In genomic region chr1:230978491-230979388, GRCh38 we compare ENCODE assay signal across 8 cellular contexts. TPM values are rescaled to one million over a fixed set of nuclear protein-coding genes. Genes with fewer than 3 reads are reported as not detected.
A peak's percentile ranks its signal among the peaks of the same experiment; 100 is the strongest.
DNase-seq lines count a peak whose midpoint lies in the region; ATAC-seq and TF ChIP-seq lines count a peak whose summit lies in the region.

Gene ARV1, plus strand, starts transcription at chr1:230979094. Its CDS starts 12 bp downstream, at chr1:230979106.
A gene with protein sequence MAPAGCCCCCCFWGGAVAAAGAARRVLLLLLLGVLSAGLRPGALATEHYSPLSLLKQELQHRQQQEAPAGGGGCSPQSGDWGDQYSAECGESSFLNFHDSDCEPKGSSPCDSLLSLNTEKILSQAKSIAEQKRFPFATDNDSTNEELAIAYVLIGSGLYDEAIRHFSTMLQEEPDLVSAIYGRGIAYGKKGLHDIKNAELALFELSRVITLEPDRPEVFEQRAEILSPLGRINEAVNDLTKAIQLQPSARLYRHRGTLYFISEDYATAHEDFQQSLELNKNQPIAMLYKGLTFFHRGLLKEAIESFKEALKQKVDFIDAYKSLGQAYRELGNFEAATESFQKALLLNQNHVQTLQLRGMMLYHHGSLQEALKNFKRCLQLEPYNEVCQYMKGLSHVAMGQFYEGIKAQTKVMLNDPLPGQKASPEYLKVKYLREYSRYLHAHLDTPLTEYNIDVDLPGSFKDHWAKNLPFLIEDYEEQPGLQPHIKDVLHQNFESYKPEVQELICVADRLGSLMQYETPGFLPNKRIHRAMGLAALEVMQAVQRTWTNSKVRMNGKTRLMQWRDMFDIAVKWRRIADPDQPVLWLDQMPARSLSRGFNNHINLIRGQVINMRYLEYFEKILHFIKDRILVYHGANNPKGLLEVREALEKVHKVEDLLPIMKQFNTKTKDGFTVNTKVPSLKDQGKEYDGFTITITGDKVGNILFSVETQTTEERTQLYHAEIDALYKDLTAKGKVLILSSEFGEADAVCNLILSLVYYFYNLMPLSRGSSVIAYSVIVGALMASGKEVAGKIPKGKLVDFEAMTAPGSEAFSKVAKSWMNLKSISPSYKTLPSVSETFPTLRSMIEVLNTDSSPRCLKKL (minus strand): TSS chr1:230978861. CDS start chr1:230978830, 31 bp downstream.

- H3K4me3 ChIP-seq in ascending aorta: peak within 1 kb of the TSS; percentile 90 to 97
- peak within 1 kb of the TSS; percentile 81 to 87 for H3K4me3 ChIP-seq in right atrium auricular region
- peak within 1 kb of the TSS; percentile 59 to 90 for H3K4me3 ChIP-seq in uterus

- ATAC-seq in GM18505 (IDR thresholded peaks at IDR 0.05; ENCODE audit: unreplicated experiment) (peak; percentile 94), HG02973 (IDR thresholded peaks at IDR 0.05; ENCODE audit: unreplicated experiment) (peak; percentile 93)

- peak within 1 kb of the TSS; percentile 92 for H3K4me3 Mint-ChIP-seq in T-helper 2 cell treated with Interferon-gamma antibody and Interleukin-4, amounts not matched to agents 5 μg/mL and 100 μg/mL, for 36 hours

- H3K4me1 Mint-ChIP-seq in T-helper 2 cell treated with Interferon-gamma antibody and Interleukin-4, amounts not matched to agents 5 μg/mL and 100 μg/mL, for 36 hours (ENCODE audit: low read depth): peaks cover 40% of the 10 kb centered on the region

- H3K4me1 ChIP-seq in ascending aorta (peaks cover 0 to 4% of the 10 kb centered on the region in 2 donors), right atrium auricular region (peaks cover 0 to 21% of the 10 kb centered on the region in 2 donors), uterus (peaks cover 4 to 8% of the 10 kb centered on the region in 2 donors)

- peaks cover 30% of the 10 kb centered on the region for H3K36me3 Mint-ChIP-seq in T-helper 2 cell treated with Interferon-gamma antibody and Interleukin-4, amounts not matched to agents 5 μg/mL and 100 μg/mL, for 36 hours (ENCODE audit: low read depth)

- peak; percentile 97 to 98 for DNase-seq in NCI-H1930 (lab: John Stamatoyannopoulos, UW)
- DNase-seq in T-helper 2 cell treated with Interferon-gamma antibody and Interleukin-4, amounts not matched to agents 5 μg/mL and 100 μg/mL, for 36 hours (ENCODE audit: low spot score): peak; percentile 99
- peak; percentile 94 to 99 for DNase-seq in ascending aorta (ENCODE audit: low spot score in 2 of 2)
- peak; percentile 97 for DNase-seq in right atrium auricular region (ENCODE audit: low spot score)
- peak; percentile 96 for DNase-seq in pulmonary artery endothelial cell (ENCODE audit: low read depth, low spot score)
- peak; percentile 96 to 98 for DNase-seq in uterus

- intact Hi-C loops in ascending aorta (cut with DNase I) (loop anchor here (1.0 to 10.0 kb wide), 9 partner anchors 37 to 336 kb away; partner anchors contain the start of genes C1orf198, COG2 and GNPAT), uterus (cut with DNase I; ENCODE audit: low total_unique reads) (no loop called here)

- H3K27ac ChIP-seq in ascending aorta (peak within 1 kb of the TSS; percentile 29 to 59), right atrium auricular region (peak within 1 kb of the TSS; percentile 64 to 71), uterus (peak within 1 kb of the TSS; percentile 46 to 57)

- TF ChIP-seq POLR2A in GM18505 (IDR thresholded peaks at IDR 0.05; ENCODE audit: borderline replicate concordance, extremely low read depth, insufficient read depth, insufficient read length): peak; percentile 89
- peak; percentile 23 to 53 for TF ChIP-seq POLR2A in uterus (IDR thresholded peaks at IDR 0.05)

- H3K9me3 ChIP-seq in ascending aorta (no peaks in the 10 kb centered on the region), right atrium auricular region (no peaks in the 10 kb centered on the region), uterus (no peaks in the 10 kb centered on the region)

- H3K27me3 Mint-ChIP-seq in T-helper 2 cell treated with Interferon-gamma antibody and Interleukin-4, amounts not matched to agents 5 μg/mL and 100 μg/mL, for 36 hours (ENCODE audit: low read depth): no peaks in the 10 kb centered on the region

- H3K9me3 Mint-ChIP-seq in T-helper 2 cell treated with Interferon-gamma antibody and Interleukin-4, amounts not matched to agents 5 μg/mL and 100 μg/mL, for 36 hours: no peaks in the 10 kb centered on the region

- peak within 1 kb of the TSS; percentile 95 for H3K27ac Mint-ChIP-seq in T-helper 2 cell treated with Interferon-gamma antibody and Interleukin-4, amounts not matched to agents 5 μg/mL and 100 μg/mL, for 36 hours

- H3K36me3 ChIP-seq in ascending aorta (no peaks in the 10 kb centered on the region), right atrium auricular region (no peaks in the 10 kb centered on the region), uterus (no peaks in the 10 kb centered on the region)

- H3K27me3 ChIP-seq in ascending aorta (no peaks in the 10 kb centered on the region), right atrium auricular region (no peaks in the 10 kb centered on the region), uterus (no peaks in the 10 kb centered on the region)

- TF ChIP-seq CTCF in ascending aorta (IDR thresholded peaks at IDR 0.05) (peak; percentile 9 to 41 (median 28)), right atrium auricular region (IDR thresholded peaks at IDR 0.05) (peak in 1 of 2 donors; percentile 49), uterus (IDR thresholded peaks at IDR 0.05) (peak in 3 of 4 experiments; percentile 16 to 45 (median 26))

RNA-seq across cellular contexts. Expression of gene ARV1, which starts in this region (rescaled TPM):
- total RNA-seq in ascending aorta (9.7 TPM), right atrium auricular region (10 to 100 TPM; 19.6 to 36.5 TPM), pulmonary artery endothelial cell (10.2 and 11.8 TPM in 2 replicates), uterus (10 to 100 TPM in 3 of 4 donors, 1 to 10 TPM in 1; 3.6 to 15.9 (median 13.5) TPM)

RNA-seq across cellular contexts. Expression of the second gene that starts in this region (rescaled TPM):
- total RNA-seq in ascending aorta (21.5 TPM), right atrium auricular region (1 to 10 TPM; 3.9 to 5.5 TPM), pulmonary artery endothelial cell (14.5 and 21.3 TPM in 2 replicates), uterus (10 to 100 TPM in 3 of 4 donors, 1 to 10 TPM in 1; 6.9 to 49.1 (median 30.0) TPM)

Comparison
In these comparisons a context has a peak if more than half of its experiments do, and no peak if none do; other contexts are left out.
1. Peak in every context shown above with its lines: DNase-seq, ATAC-seq, H3K4me3 ChIP-seq and H3K27ac ChIP-seq.